In the genomic region with DNA sequence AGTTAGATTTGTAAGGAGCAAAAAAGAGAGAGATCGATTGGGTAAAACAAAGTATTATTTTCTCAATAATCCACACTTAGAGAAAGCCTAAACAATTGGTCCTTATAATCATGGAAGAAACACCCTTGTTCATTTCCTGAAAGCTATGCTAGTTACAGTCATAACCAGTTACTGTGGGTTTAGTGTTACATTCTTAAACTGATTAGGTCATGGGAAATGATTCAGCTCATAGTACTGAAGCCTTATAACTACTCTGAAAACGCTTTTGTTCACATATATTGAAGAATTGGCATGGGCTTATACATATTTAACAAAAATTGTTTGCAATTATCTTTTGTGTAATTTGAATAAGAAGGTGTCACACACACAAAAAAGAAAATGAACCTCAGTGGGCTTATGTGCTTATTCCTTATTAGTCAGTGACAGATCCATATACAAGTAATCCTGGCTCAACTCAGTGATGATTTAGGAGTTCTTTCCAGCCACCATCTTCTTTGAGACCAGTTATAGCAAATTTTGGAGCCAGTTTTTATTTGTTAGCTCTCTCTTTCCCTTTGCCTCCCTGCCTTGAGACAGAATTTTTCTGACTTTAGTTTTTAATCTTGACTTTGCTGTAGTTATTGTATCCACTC, we compare ENCODE assay signal across 8 cellular contexts.
DNase-seq lines count a peak whose midpoint lies in the region; ATAC-seq lines count a peak whose summit lies in the region.

No MANE protein-coding gene starts in this region.

- H3K27me3 ChIP-seq in SJCRH30: no peaks in the 10 kb centered on the region

- peak; percentile 97 for ATAC-seq in GM18502 (IDR thresholded peaks at IDR 0.05; ENCODE audit: poor library complexity, unreplicated experiment)
- ATAC-seq in HG02798 (IDR thresholded peaks at IDR 0.05; ENCODE audit: poor library complexity, unreplicated experiment): peak; percentile 81
- no peak for ATAC-seq in HG03135 (IDR thresholded peaks at IDR 0.05; ENCODE audit: unreplicated experiment)

- H3K27ac ChIP-seq in SJCRH30: peak overlapping the region; percentile 42

- no peak overlapping the region for H3K4me3 ChIP-seq in SJCRH30

- no peaks in the 10 kb centered on the region for H3K36me3 ChIP-seq in SJCRH30

- DNase-seq in SJCRH30 (peak in 1 of 2 experiments; percentile 60), kidney glomerular epithelial cell (lab: John Stamatoyannopoulos, UW) (peak; percentile 89), NCI-H2227 (lab: John Stamatoyannopoulos, UW; ENCODE audit: unreplicated experiment) (no peak), hippocampal formation (lab: John Stamatoyannopoulos, UW) (no peak)
- DNase-seq in activated naive CD4-positive, alpha-beta T cell (lab: John Stamatoyannopoulos, UW): no peak

- peaks cover 11% of the 10 kb centered on the region for H3K4me1 ChIP-seq in SJCRH30

- H3K9me3 ChIP-seq in SJCRH30 (replicated peaks): no peaks in the 10 kb centered on the region
